Comparison of ENCODE assay signal across 28 cellular contexts in the genomic region with DNA sequence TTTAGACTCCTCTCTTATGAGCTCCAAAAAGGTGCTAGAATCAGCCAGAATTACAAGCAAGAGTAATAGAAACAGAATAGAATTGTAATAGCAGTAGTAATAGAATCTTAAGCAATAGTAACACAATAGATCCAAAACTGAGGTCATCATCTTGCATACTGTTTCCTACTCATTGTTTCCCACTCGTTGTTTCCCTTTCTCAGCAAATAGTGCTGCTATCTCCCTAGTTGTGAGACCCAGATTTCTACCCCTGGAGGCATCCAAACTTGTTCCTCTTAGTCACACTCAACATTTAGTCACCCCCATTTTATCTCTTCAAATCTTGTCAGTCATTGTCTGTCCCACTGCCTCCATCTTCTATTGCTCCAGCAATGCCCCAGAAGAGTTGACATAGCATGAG.
"Had no signal": no experiment of that assay in that cellular context is flagged by ENCODE, and none has a peak within 500 bp of the region (broad histone marks: within the 10 kb centered on the region; RNA-seq: fewer than 3 reads in every experiment).

No MANE protein-coding gene starts in this region.

- H3K27me3 ChIP-seq: adrenal gland, body of pancreas, left lung, pancreas, sigmoid colon, stomach, thyroid gland, upper lobe of right lung had no signal

- H3K9me3 ChIP-seq: adrenal gland, left lung, pancreas, prostate gland, sigmoid colon, stomach, thyroid gland, upper lobe of right lung had no signal

- H3K4me3 ChIP-seq: adrenal gland, body of pancreas, left lung, lung, pancreas, prostate gland, sigmoid colon, stomach, thyroid gland, upper lobe of right lung had no signal

- H3K4me1 ChIP-seq: adrenal gland, body of pancreas, left lung, pancreas, prostate gland, sigmoid colon, stomach, thyroid gland, upper lobe of right lung had no signal

- ATAC-seq: activated CD4-positive, alpha-beta T cell treated with anti-CD3 and anti-CD28 coated beads for 36 hours; body of pancreas; left lung; naive thymus-derived CD8-positive, alpha-beta T cell; pancreas; stimulated activated naive B cell treated with anti-CD40 and anti-IgM and Interleukin-4, amounts not matched to agents 10 μg/mL and 1 μg/mL and 100 μg/mL, for 72 hours; upper lobe of right lung had no signal

- H3K36me3 ChIP-seq: adrenal gland, left lung, pancreas, prostate gland, sigmoid colon, stomach, thyroid gland, upper lobe of right lung had no signal

- FAIRE-seq: pancreas, small intestine had no signal

- H3K27ac ChIP-seq: adrenal gland, body of pancreas, left lung, pancreas, prostate gland, sigmoid colon, stomach, thyroid gland, upper lobe of right lung had no signal

- DNase-seq: activated CD4-positive, alpha-beta T cell treated with anti-CD3 and anti-CD28 coated beads for 36 hours; activated CD4-positive, alpha-beta T cell treated with anti-CD3 and anti-CD28 coated beads, Interleukin-2, amount 50 U/mL, for 48 hours; activated CD4-positive, CD25-positive, alpha-beta regulatory T cell; activated CD8-positive, alpha-beta memory T cell treated with anti-CD3 and anti-CD28 coated beads for 24 hours; activated effector memory CD4-positive, alpha-beta T cell treated with Interleukin-2 at 50 U/mL for 16 hours; activated naive CD4-positive, alpha-beta T cell treated with Interleukin-2 at 50 U/mL for 16 hours; activated naive CD8-positive, alpha-beta T cell treated with anti-CD3 and anti-CD28 coated beads for 36 hours; adrenal gland; aorta; body of pancreas; cortex of kidney; endodermal cell; foreskin melanocyte; left lung; naive thymus-derived CD8-positive, alpha-beta T cell; nucleus accumbens; pancreas; sigmoid colon; small intestine; stimulated activated CD4-positive, alpha-beta T cell treated with anti-CD3 and anti-CD28 coated beads, Interleukin-4, amount 100 ng/mL, for 4 hours; stimulated activated CD8-positive, alpha-beta memory T cell treated with anti-CD3 and anti-CD28 coated beads, Interleukin-4, amount 100 ng/mL, for 48 hours; stimulated activated naive B cell treated with anti-CD40 and anti-IgM and Interleukin-4, amounts not matched to agents 10 μg/mL and 1 μg/mL and 100 μg/mL, for 72 hours; stomach; T-helper 1 cell; thyroid gland; upper lobe of right lung had no signal
